8 cellular contexts compared by ENCODE assay signal in genomic region chr15:66497502-66498455, GRCh38. TPM values are rescaled to one million over a fixed set of nuclear protein-coding genes. Genes with fewer than 3 reads are reported as not detected.
DNase-seq lines count a peak whose midpoint lies in the region; ATAC-seq, FAIRE-seq and TF ChIP-seq lines count a peak whose summit lies in the region.

Gene SNAPC5 (minus strand): TSS chr15:66497762. CDS start chr15:66497731, 31 bp downstream.

- H3K36me3 ChIP-seq in Caco-2 (ENCODE audit: control insufficient read depth, insufficient read depth, low read length) (no peaks in the 10 kb centered on the region; the same call in 1 of the 2 replicates), NT2/D1 (ENCODE audit: insufficient read depth, insufficient read length, low read length) (peaks cover 95% of the 10 kb centered on the region), endocrine pancreas (ENCODE audit: control insufficient read depth, insufficient read depth, low read length) (peaks cover 6% of the 10 kb centered on the region)

- peak; percentile 88 to 96 for TF ChIP-seq CTCF in Caco-2 (IDR thresholded peaks at IDR 0.05; ENCODE audit: insufficient read depth in 1 of 2, low read depth in 1 of 2, low read length in 1 of 2, severe bottlenecking in 1 of 2, unreplicated experiment in 1 of 2)

- H3K27me3 ChIP-seq in Caco-2 (replicated peaks; ENCODE audit: control insufficient read depth, insufficient read depth, low read length) (no peaks in the 10 kb centered on the region), NT2/D1 (ENCODE audit: insufficient read depth, insufficient read length) (no peaks in the 10 kb centered on the region), endocrine pancreas (ENCODE audit: control insufficient read depth, insufficient read depth, low read length) (no peaks in the 10 kb centered on the region)

- POLR2A ChIA-PET in Caco-2 (lab: Charles Lee), result interaction anchor here (0.6 to 2.5 kb wide), 3 partner anchors 8 to 160 kb away, joined by 3 to 10 read pairs (median 4); partner anchors contain the start of genes MAP2K1 and ZWILCH

- peak within 1 kb of the TSS; percentile 92 for H3K4me3 Mint-ChIP-seq in Caco-2 (ENCODE audit: unreplicated experiment)
- peak within 1 kb of the TSS; percentile 85 for H3K4me3 Mint-ChIP-seq in activated CD8-positive, alpha-beta memory T cell treated with anti-CD3 and anti-CD28 coated beads, Interleukin-2, amount 10 ng/mL, durations not matched to agents 7 days and 5 days

- no peaks in the 10 kb centered on the region for H3K27me3 Mint-ChIP-seq in Caco-2 (ENCODE audit: insufficient read depth, unreplicated experiment)
- no peaks in the 10 kb centered on the region for H3K27me3 Mint-ChIP-seq in activated CD8-positive, alpha-beta memory T cell treated with anti-CD3 and anti-CD28 coated beads, Interleukin-2, amount 10 ng/mL, durations not matched to agents 7 days and 5 days

- peaks cover 94% of the 10 kb centered on the region for H3K36me3 Mint-ChIP-seq in Caco-2 (ENCODE audit: insufficient read depth, unreplicated experiment)
- peaks cover 62% of the 10 kb centered on the region for H3K36me3 Mint-ChIP-seq in activated CD8-positive, alpha-beta memory T cell treated with anti-CD3 and anti-CD28 coated beads, Interleukin-2, amount 10 ng/mL, durations not matched to agents 7 days and 5 days

- CTCF ChIA-PET in Caco-2 (lab: Charles Lee), result interaction anchor here (0.6 to 1.4 kb wide), 8 partner anchors 8 to 204 kb away, joined by 3 to 18 read pairs (median 4); partner anchors contain the start of genes DIS3L and MAP2K1
- CTCF ChIA-PET in activated CD8-positive, alpha-beta memory T cell treated with anti-CD3 and anti-CD28 coated beads, Interleukin-2, amount 10 ng/mL, durations not matched to agents 7 days and 5 days (lab: Charles Lee), result interaction anchor here (0.6 to 5.9 kb wide), 37 partner anchors 9 to 629 kb away, joined by 3 to 119 read pairs (median 6); partner anchors contain the start of genes DIS3L, MAP2K1, RAB11A and TIPIN

- H3K4me3 ChIP-seq in Caco-2 (ENCODE audit: low read depth, low read length) (peak within 1 kb of the TSS; percentile 66), NT2/D1 (ENCODE audit: insufficient read length, low read depth) (peak within 1 kb of the TSS; percentile 66), endocrine pancreas (ENCODE audit: control insufficient read depth, insufficient read depth, low read length) (peak within 1 kb of the TSS; percentile 89)

- DNase-seq in Caco-2 (peak; percentile 95 to 97), HTR-8/SVneo (ENCODE audit: insufficient read length, low spot score) (peak; percentile 91), NT2/D1 (ENCODE audit: low read depth, low spot score) (peak; percentile 98), mesenteric fat pad (ENCODE audit: low spot score) (peak; percentile 99)
- DNase-seq in activated CD8-positive, alpha-beta memory T cell treated with anti-CD3 and anti-CD28 coated beads, Interleukin-2, amount 10 ng/mL, durations not matched to agents 7 days and 5 days, result peak; percentile 99
- peak; percentile 94 to 95 for DNase-seq in stimulated activated CD8-positive, alpha-beta memory T cell treated with anti-CD3 and anti-CD28 coated beads, Interleukin-15, amount 100 ng/mL, for 4 hours (ENCODE audit: low read depth in 2 of 2)

- H3K4me1 ChIP-seq in Caco-2 (peaks cover 4% of the 10 kb centered on the region; the same call in 1 of the 2 replicates), NT2/D1 (ENCODE audit: insufficient read depth, insufficient read length) (peaks cover 5% of the 10 kb centered on the region), endocrine pancreas (ENCODE audit: control insufficient read depth, insufficient read depth, low read length) (peaks cover 14% of the 10 kb centered on the region)

- intact Hi-C loops in Caco-2 (cut with micrococcal nuclease; ENCODE audit: unreplicated experiment), result loop anchor here (2.0 to 5.0 kb wide), 3 partner anchors 95 to 141 kb away; partner anchors contain the start of genes MAP2K1 and TIPIN

- no peaks in the 10 kb centered on the region for H3K9me3 Mint-ChIP-seq in Caco-2 (ENCODE audit: unreplicated experiment)
- no peaks in the 10 kb centered on the region for H3K9me3 Mint-ChIP-seq in activated CD8-positive, alpha-beta memory T cell treated with anti-CD3 and anti-CD28 coated beads, Interleukin-2, amount 10 ng/mL, durations not matched to agents 7 days and 5 days (ENCODE audit: low read depth)

- FAIRE-seq in HTR-8/SVneo (lab: Jason Lieb, UNC), result no peak

- peak within 1 kb of the TSS; percentile 93 for H3K27ac Mint-ChIP-seq in Caco-2 (ENCODE audit: unreplicated experiment)
- H3K27ac Mint-ChIP-seq in activated CD8-positive, alpha-beta memory T cell treated with anti-CD3 and anti-CD28 coated beads, Interleukin-2, amount 10 ng/mL, durations not matched to agents 7 days and 5 days, result peak within 1 kb of the TSS; percentile 94

- no TSS peak for BruUV-seq in Caco-2 (replicated peaks; lab: Mats Ljungman, UMichigan)

- H3K9me3 ChIP-seq in Caco-2, result no peaks in the 10 kb centered on the region
- H3K9me3 ChIP-seq in NT2/D1 (ENCODE audit: insufficient read depth, low read length), result no peaks in the 10 kb centered on the region
- H3K9me3 ChIP-seq in endocrine pancreas (ENCODE audit: control insufficient read depth, low read length), result no peaks in the 10 kb centered on the region

- H3K9ac ChIP-seq in NT2/D1 (ENCODE audit: insufficient read length, low read depth) (peak within 1 kb of the TSS; percentile 86), endocrine pancreas (ENCODE audit: control insufficient read depth, insufficient read depth, low read length) (peak within 1 kb of the TSS; percentile 99)

- ATAC-seq in GM21360 (IDR thresholded peaks at IDR 0.05; ENCODE audit: unreplicated experiment), result peak; percentile 83
- ATAC-seq in activated CD8-positive, alpha-beta memory T cell treated with anti-CD3 and anti-CD28 coated beads, Interleukin-2, amount 10 ng/mL, durations not matched to agents 7 days and 5 days, result peak; percentile 93

- H3K4me1 Mint-ChIP-seq in Caco-2 (ENCODE audit: low read depth, unreplicated experiment), result peaks cover 10% of the 10 kb centered on the region
- peaks cover 67% of the 10 kb centered on the region for H3K4me1 Mint-ChIP-seq in activated CD8-positive, alpha-beta memory T cell treated with anti-CD3 and anti-CD28 coated beads, Interleukin-2, amount 10 ng/mL, durations not matched to agents 7 days and 5 days

RNA-seq across cellular contexts. Expression of gene SNAPC5, which starts in this region (rescaled TPM):
- total RNA-seq in Caco-2 (2022), result 28.1 and 31.4 TPM in 2 replicates
- total RNA-seq in activated CD8-positive, alpha-beta memory T cell treated with anti-CD3 and anti-CD28 coated beads, Interleukin-2, amount 10 ng/mL, durations not matched to agents 7 days and 5 days, result 10 to 100 TPM; 29.3 to 30.0 TPM
- 18.4 TPM for total RNA-seq in mesenteric fat pad

Comparison
In these comparisons a context has a peak if more than half of its experiments do, and no peak if none do; other contexts are left out.
1. Peak in every context shown above with its lines: DNase-seq, ATAC-seq and H3K4me3 ChIP-seq.